1 cellular context compared by ENCODE assay signal in genomic region chr13:102838273-102838672, GRCh38.
TF ChIP-seq lines count a peak whose summit lies in the region.

No MANE protein-coding gene starts in this region.

TF ChIP-seq in IMR-90, 13 proteins besides CTCF, POLR2A, EP300 and RAD21 (continued from another document):
- TF ChIP-seq SMC3 (IDR thresholded peaks at IDR 0.05; ENCODE audit: low read depth, low read length) (no peak), RFX5 (IDR thresholded peaks at IDR 0.05; ENCODE audit: low read depth, low read length) (no peak), MAZ (IDR thresholded peaks at IDR 0.05; ENCODE audit: borderline replicate concordance, low read depth, low read length) (no peak), MAFK (IDR thresholded peaks at IDR 0.05; ENCODE audit: low read depth, low read length) (no peak), CEBPB (IDR thresholded peaks at IDR 0.05; ENCODE audit: low read depth, low read length) (no peak), RCOR1 (IDR thresholded peaks at IDR 0.05; ENCODE audit: insufficient replicate concordance, low read length) (no peak), NFE2L2 (IDR thresholded peaks at IDR 0.05; ENCODE audit: low read depth, low read length) (no peak), FOS (IDR thresholded peaks at IDR 0.05; ENCODE audit: low read depth, low read length) (no peak), BHLHE40 (IDR thresholded peaks at IDR 0.05; ENCODE audit: low read depth, low read length) (no peak), USF2 (IDR thresholded peaks at IDR 0.05; ENCODE audit: low read depth, low read length) (no peak)
